Comparison of ENCODE assay signal across 16 cellular contexts in genomic region chr2:239669181-239669898, GRCh38.
DNase-seq lines count a peak whose midpoint lies in the region; TF ChIP-seq lines count a peak whose summit lies in the region.
"Had no signal": no experiment of that assay in that cellular context is flagged by ENCODE, and none has a peak within 500 bp of the region (broad histone marks: within the 10 kb centered on the region; RNA-seq: fewer than 3 reads in every experiment).

No MANE protein-coding gene starts in this region.

- TF ChIP-seq CTCF in colonic mucosa (IDR thresholded peaks at IDR 0.05) (no peak), osteoblast (IDR thresholded peaks at IDR 0.05; ENCODE audit: extremely low read depth, low read depth, low read length) (no peak), Calu3 (IDR thresholded peaks at IDR 0.05; ENCODE audit: unreplicated experiment) (no peak)

- no peaks in the 10 kb centered on the region for H4K20me1 ChIP-seq in osteoblast (ENCODE audit: insufficient read depth, low read length)

- intact Hi-C loops in colonic mucosa (cut with DNase I), result no loop called here
- intact Hi-C loops in activated T-helper 1 cell treated with anti-CD3 and anti-CD28 coated beads, Interleukin-12 subunit alpha, Interleukin-12 subunit beta, Interleukin-2, Interleukin-4 antibody, amounts not matched to agents 30 ng/mL and 10 ng/mL and 1 ng/mL, durations not matched to agents 14 hours and 24 hours and 36 hours (cut with micrococcal nuclease), result no loop called here
- intact Hi-C loops in Calu3 (cut with micrococcal nuclease; ENCODE audit: unreplicated experiment), result no loop called here

- H3K4me1 ChIP-seq in colonic mucosa, result no peaks in the 10 kb centered on the region
- H3K4me1 ChIP-seq in osteoblast (ENCODE audit: insufficient read depth, low read length), result no peaks in the 10 kb centered on the region
- H3K4me1 ChIP-seq: A549 had no signal

- no peaks in the 10 kb centered on the region for H3K9me3 ChIP-seq in colonic mucosa
- H3K9me3 ChIP-seq in osteoblast (ENCODE audit: low read depth, low read length), result no peaks in the 10 kb centered on the region
- H3K9me3 ChIP-seq: SJSA1 had no signal

- no peak overlapping the region for H3K4me2 ChIP-seq in osteoblast (ENCODE audit: insufficient read depth, low read length)
- H3K4me2 ChIP-seq: A549 had no signal

- H3K4me3 ChIP-seq in H7 (ENCODE audit: insufficient read depth, low read depth, low read length), result no peak overlapping the region
- H3K4me3 ChIP-seq in colonic mucosa, result no peak overlapping the region
- H3K4me3 ChIP-seq in osteoblast (ENCODE audit: insufficient read depth, low read length), result no peak overlapping the region
- H3K4me3 ChIP-seq: A549, SJSA1 had no signal

- no peak overlapping the region for H3K9ac ChIP-seq in colonic mucosa (ENCODE audit: low read depth in 2 of 2, low read length in 2 of 2)

- BruUV-seq in Calu3 (replicated peaks; lab: Mats Ljungman, UMichigan), result no TSS peak

- in situ Hi-C loops in ACHN (cut with HindIII; ENCODE audit: low pct_ligation_motif_present, low pct_unique_long_range_greater_than_20kb, low sequenced_read_pairs), result no loop called here

- no peaks in the 10 kb centered on the region for H3K27me3 Mint-ChIP-seq in activated T-cell treated with anti-CD3 and anti-CD28 coated beads, Interleukin-2, amount 50 U/mL, for 24 hours
- H3K27me3 Mint-ChIP-seq in activated T-helper 1 cell treated with anti-CD3 and anti-CD28 coated beads, Interleukin-12 subunit alpha, Interleukin-12 subunit beta, Interleukin-2, Interleukin-4 antibody, amounts not matched to agents 30 ng/mL and 10 ng/mL and 1 ng/mL, durations not matched to agents 14 hours and 24 hours and 36 hours (ENCODE audit: insufficient read depth), result peaks cover 5% of the 10 kb centered on the region
- H3K27me3 Mint-ChIP-seq in Calu3 (ENCODE audit: unreplicated experiment), result peaks cover 78% of the 10 kb centered on the region

- H3K4me1 Mint-ChIP-seq in activated T-cell treated with anti-CD3 and anti-CD28 coated beads, Interleukin-2, amount 50 U/mL, for 24 hours (ENCODE audit: low read depth), result no peaks in the 10 kb centered on the region
- H3K4me1 Mint-ChIP-seq in activated T-helper 1 cell treated with anti-CD3 and anti-CD28 coated beads, Interleukin-12 subunit alpha, Interleukin-12 subunit beta, Interleukin-2, Interleukin-4 antibody, amounts not matched to agents 30 ng/mL and 10 ng/mL and 1 ng/mL, durations not matched to agents 14 hours and 24 hours and 36 hours (ENCODE audit: low read depth), result no peaks in the 10 kb centered on the region
- no peaks in the 10 kb centered on the region for H3K4me1 Mint-ChIP-seq in Calu3 (ENCODE audit: low read depth, unreplicated experiment)
- H3K4me1 Mint-ChIP-seq: CD14-positive monocyte had no signal

- H3K36me3 ChIP-seq in H7 (replicated peaks; ENCODE audit: control insufficient read depth, insufficient read depth, low read length), result no peaks in the 10 kb centered on the region
- no peaks in the 10 kb centered on the region for H3K36me3 ChIP-seq in colonic mucosa
- H3K36me3 ChIP-seq in osteoblast (ENCODE audit: insufficient read depth, low read length), result no peaks in the 10 kb centered on the region
- H3K36me3 ChIP-seq: SJSA1 had no signal

- H3K27ac Mint-ChIP-seq in activated T-cell treated with anti-CD3 and anti-CD28 coated beads, Interleukin-2, amount 50 U/mL, for 24 hours, result no peak overlapping the region
- no peak overlapping the region for H3K27ac Mint-ChIP-seq in activated T-helper 1 cell treated with anti-CD3 and anti-CD28 coated beads, Interleukin-12 subunit alpha, Interleukin-12 subunit beta, Interleukin-2, Interleukin-4 antibody, amounts not matched to agents 30 ng/mL and 10 ng/mL and 1 ng/mL, durations not matched to agents 14 hours and 24 hours and 36 hours
- H3K27ac Mint-ChIP-seq in Calu3 (ENCODE audit: unreplicated experiment), result no peak overlapping the region

- no peaks in the 10 kb centered on the region for H3K79me2 ChIP-seq in osteoblast (ENCODE audit: insufficient read depth, low read length)

- H3K27me3 ChIP-seq in H7 (ENCODE audit: control insufficient read depth, insufficient read depth, low read length) (no peaks in the 10 kb centered on the region), colonic mucosa (no peaks in the 10 kb centered on the region), osteoblast (ENCODE audit: insufficient read depth, low read length) (no peaks in the 10 kb centered on the region)

- CTCF ChIA-PET in Calu3 (lab: Charles Lee), result no interaction called here

- peak; percentile 11 for DNase-seq in activated T-cell treated with anti-CD3 and anti-CD28 coated beads, Interleukin-2, amount 50 U/mL, for 24 hours
- DNase-seq in activated T-cell treated with anti-CD3 and anti-CD28 coated beads for 4 hours, result no peak
- DNase-seq in H7, result peak; percentile 63
- DNase-seq in colonic mucosa, result peak; percentile 8
- peak; percentile 59 for DNase-seq in osteoblast (ENCODE audit: insufficient read length, low spot score, missing footprints)
- DNase-seq in activated T-helper 1 cell treated with anti-CD3 and anti-CD28 coated beads, Interleukin-12 subunit alpha, Interleukin-12 subunit beta, Interleukin-2, Interleukin-4 antibody, amounts not matched to agents 30 ng/mL and 10 ng/mL and 1 ng/mL, durations not matched to agents 14 hours and 24 hours and 36 hours (ENCODE audit: low spot score), result no peak
- DNase-seq in Calu3, result no peak
- DNase-seq in ACHN, result no peak
- DNase-seq: NCI-H1105 treated with DMSO at 0.1 percent for 48 hours, NCI-H187 treated with DMSO at 0.1 percent for 48 hours, NCI-H446 treated with DMSO at 0.1 percent for 48 hours, NCI-H748 treated with DMSO at 0.1 percent for 48 hours had no signal

- H3K36me3 Mint-ChIP-seq in activated T-cell treated with anti-CD3 and anti-CD28 coated beads, Interleukin-2, amount 50 U/mL, for 24 hours (ENCODE audit: low read depth), result no peaks in the 10 kb centered on the region
- no peaks in the 10 kb centered on the region for H3K36me3 Mint-ChIP-seq in activated T-helper 1 cell treated with anti-CD3 and anti-CD28 coated beads, Interleukin-12 subunit alpha, Interleukin-12 subunit beta, Interleukin-2, Interleukin-4 antibody, amounts not matched to agents 30 ng/mL and 10 ng/mL and 1 ng/mL, durations not matched to agents 14 hours and 24 hours and 36 hours (ENCODE audit: low read depth)
- H3K36me3 Mint-ChIP-seq in Calu3 (ENCODE audit: insufficient read depth, unreplicated experiment), result no peaks in the 10 kb centered on the region
- H3K36me3 Mint-ChIP-seq: CD14-positive monocyte had no signal

- no peak overlapping the region for H3K4me3 Mint-ChIP-seq in activated T-cell treated with anti-CD3 and anti-CD28 coated beads, Interleukin-2, amount 50 U/mL, for 24 hours
- H3K4me3 Mint-ChIP-seq in activated T-helper 1 cell treated with anti-CD3 and anti-CD28 coated beads, Interleukin-12 subunit alpha, Interleukin-12 subunit beta, Interleukin-2, Interleukin-4 antibody, amounts not matched to agents 30 ng/mL and 10 ng/mL and 1 ng/mL, durations not matched to agents 14 hours and 24 hours and 36 hours, result no peak overlapping the region
- H3K4me3 Mint-ChIP-seq in Calu3 (ENCODE audit: low read depth, unreplicated experiment), result no peak overlapping the region
- H3K4me3 Mint-ChIP-seq: CD14-positive monocyte had no signal

- H3K27ac ChIP-seq in colonic mucosa (no peak overlapping the region), osteoblast (ENCODE audit: low read depth, low read length) (no peak overlapping the region)
- H3K27ac ChIP-seq: A549, RWPE1, SJSA1 had no signal

- no peak overlapping the region for H2AFZ ChIP-seq in osteoblast (ENCODE audit: low read length)

- no peaks in the 10 kb centered on the region for H3K9me3 Mint-ChIP-seq in activated T-cell treated with anti-CD3 and anti-CD28 coated beads, Interleukin-2, amount 50 U/mL, for 24 hours
- H3K9me3 Mint-ChIP-seq in activated T-helper 1 cell treated with anti-CD3 and anti-CD28 coated beads, Interleukin-12 subunit alpha, Interleukin-12 subunit beta, Interleukin-2, Interleukin-4 antibody, amounts not matched to agents 30 ng/mL and 10 ng/mL and 1 ng/mL, durations not matched to agents 14 hours and 24 hours and 36 hours, result no peaks in the 10 kb centered on the region
- no peaks in the 10 kb centered on the region for H3K9me3 Mint-ChIP-seq in Calu3 (ENCODE audit: low read depth, unreplicated experiment)
- H3K9me3 Mint-ChIP-seq: CD14-positive monocyte had no signal

Comparison
In these comparisons a context has a peak if more than half of its experiments do, and no peak if none do; other contexts are left out.
1. DNase-seq: peak in activated T-cell treated with anti-CD3 and anti-CD28 coated beads, Interleukin-2, amount 50 U/mL, for 24 hours (single experiment), H7 (single experiment), colonic mucosa (single experiment) and osteoblast (single experiment); none in activated T-cell treated with anti-CD3 and anti-CD28 coated beads for 4 hours (single experiment), activated T-helper 1 cell treated with anti-CD3 and anti-CD28 coated beads, Interleukin-12 subunit alpha, Interleukin-12 subunit beta, Interleukin-2, Interleukin-4 antibody, amounts not matched to agents 30 ng/mL and 10 ng/mL and 1 ng/mL, durations not matched to agents 14 hours and 24 hours and 36 hours (single experiment), Calu3 (single experiment) and ACHN (single experiment).